8 cellular contexts compared by ENCODE assay signal in the genomic region with DNA sequence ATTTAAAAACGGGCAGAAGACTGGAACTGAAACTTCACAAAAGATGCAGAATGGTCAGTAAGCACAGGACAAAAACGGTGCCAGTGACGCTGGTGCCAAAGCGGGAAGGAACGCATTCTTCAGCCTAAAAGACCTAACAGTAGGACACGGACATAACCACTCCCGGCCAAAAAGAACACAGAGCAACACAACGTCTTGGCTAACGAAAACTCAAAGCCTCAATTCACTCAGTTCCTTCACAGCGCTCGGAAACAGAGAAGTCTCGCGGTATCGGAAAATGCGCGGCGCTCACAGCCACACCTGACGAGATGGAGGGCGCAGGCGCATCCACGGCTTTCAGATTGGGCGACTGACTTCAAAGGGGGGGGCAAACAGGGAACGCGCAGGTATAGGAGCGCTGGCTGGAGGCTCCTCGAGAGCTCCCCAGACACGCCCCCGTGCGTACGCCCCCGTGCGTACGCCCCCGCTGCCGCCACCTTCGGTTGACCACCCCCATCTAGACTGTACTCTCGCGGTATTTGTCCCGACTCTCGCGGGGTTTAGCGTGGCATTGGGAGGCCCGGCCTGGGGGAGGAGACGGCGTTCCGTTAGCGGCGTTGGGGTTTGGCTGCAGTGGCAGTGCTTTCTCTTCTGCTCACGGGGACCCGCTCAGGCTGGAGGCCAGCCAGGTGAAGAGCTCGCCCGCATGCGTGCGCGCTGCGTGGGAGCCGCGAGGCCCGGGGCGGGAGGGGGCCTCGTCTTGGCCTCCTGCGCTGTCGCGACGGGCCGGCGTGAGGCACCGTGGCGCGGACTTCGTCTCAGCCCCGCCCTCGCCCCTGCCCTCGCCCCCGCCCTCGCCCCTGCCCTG. TPM values are rescaled to one million over a fixed set of nuclear protein-coding genes. Genes with fewer than 3 reads are reported as not detected.
DNase-seq lines count a peak whose midpoint lies in the region; ATAC-seq, FAIRE-seq and TF ChIP-seq lines count a peak whose summit lies in the region.

A gene (plus strand): TSS at position 576 of the 847 bp plus-strand sequence. CDS start 321 bp downstream, outside the sequence.

- H3K9me3 ChIP-seq in adrenal gland (replicated peaks in 1 of 3) (no peaks in the 10 kb centered on the region), heart left ventricle (peaks cover 0 to 13% (median 2%) of the 10 kb centered on the region in 12 donors)

- peak within 1 kb of the TSS; percentile 96 for H3K27ac Mint-ChIP-seq in type B pancreatic cell

- peaks cover 0 to 2% of the 10 kb centered on the region in 2 donors for H3K36me3 ChIP-seq in adrenal gland (replicated peaks in 1 of 2)
- peaks cover 0 to 23% (median 6%) of the 10 kb centered on the region in 9 donors for H3K36me3 ChIP-seq in heart left ventricle

- intact Hi-C loops in adrenal gland (cut with DNase I) (loop anchor here (5.0 to 10.0 kb wide), 2 partner anchors 52 to 54 kb away; a partner anchor contains a TSS), heart left ventricle (cut with DNase I) (loop anchor here in 8 of 10 donors (1.0 to 10.0 kb wide), 4 partner anchors 10 to 144 kb away; a partner anchor contains a TSS)

- peak; percentile 82 for ATAC-seq in HG02852 (IDR thresholded peaks at IDR 0.05; ENCODE audit: unreplicated experiment)
- peak; percentile 94 to 96 (median 95) for ATAC-seq in heart left ventricle

- no peaks in the 10 kb centered on the region for H3K27me3 Mint-ChIP-seq in type B pancreatic cell

- H3K4me1 ChIP-seq in adrenal gland (replicated peaks in 1 of 2) = peaks cover 3 to 19% of the 10 kb centered on the region in 2 donors
- peaks cover 0 to 36% (median 25%) of the 10 kb centered on the region in 12 donors for H3K4me1 ChIP-seq in heart left ventricle

- DNase-seq in GM12892 (ENCODE audit: insufficient read length) (peak; percentile 79), NCI-H146 (lab: John Stamatoyannopoulos, UW) (peak; percentile 98), T-helper 1 cell (peak; percentile 98 to 100 (median 99)), adrenal gland (peak; percentile 97 to 100 (median 99)), heart left ventricle (peak; percentile 96 to 98 (median 97)), pons (ENCODE audit: low spot score) (peak; percentile 97), type B pancreatic cell (ENCODE audit: extremely low spot score, unreplicated experiment) (peak; percentile 99)

- peak; percentile 96 for FAIRE-seq in GM12892 (lab: Jason Lieb, UNC)

- peak within 1 kb of the TSS; percentile 98 for H3K4me3 Mint-ChIP-seq in type B pancreatic cell

- H3K9me3 Mint-ChIP-seq in type B pancreatic cell = no peaks in the 10 kb centered on the region

- peak within 1 kb of the TSS; percentile 95 to 98 (median 96) for H3K27ac ChIP-seq in adrenal gland
- H3K27ac ChIP-seq in heart left ventricle = peak within 1 kb of the TSS; percentile 95 to 100 (median 98)

- H3K4me1 Mint-ChIP-seq in type B pancreatic cell (ENCODE audit: unreplicated experiment) = peaks cover 15% of the 10 kb centered on the region

- TF ChIP-seq CTCF in adrenal gland (IDR thresholded peaks at IDR 0.05) (peak in 1 of 6 experiments; percentile 2), heart left ventricle (IDR thresholded peaks at IDR 0.05) (peak in 4 of 12 donors; percentile 12 to 35 (median 14)), type B pancreatic cell (conservative IDR thresholded peaks at IDR 0.05) (no peak)

- WGBS in adrenal gland, 4 donors = 0 to 1% (median 0%) methylated on average over 14 to 76 of the region's 76 CpGs
- WGBS in heart left ventricle, 4 donors = 0 to 1% (median 1%) methylated on average over 28 to 76 of the region's 76 CpGs

- TF ChIP-seq POLR2A in GM12892 (IDR thresholded peaks at IDR 0.05; ENCODE audit: low read depth, low read length) (peak; percentile 96), adrenal gland (IDR thresholded peaks at IDR 0.05) (peak; percentile 82 to 89), heart left ventricle (IDR thresholded peaks at IDR 0.05) (peak in 1 of 2 donors; percentile 90)

- H3K27me3 ChIP-seq in adrenal gland = no peaks in the 10 kb centered on the region
- H3K27me3 ChIP-seq in heart left ventricle = no peaks in the 10 kb centered on the region

- peaks cover 22% of the 10 kb centered on the region for H3K36me3 Mint-ChIP-seq in type B pancreatic cell

- peak within 1 kb of the TSS; percentile 43 to 87 (median 84) for H3K4me3 ChIP-seq in adrenal gland
- H3K4me3 ChIP-seq in heart left ventricle = peak within 1 kb of the TSS; percentile 74 to 97 (median 88)

RNA-seq across cellular contexts. Expression of the gene that starts here (rescaled TPM):
- 62.4 TPM for polyA plus RNA-seq in GM12892 (2012; ENCODE audit: missing spikeins)
- total RNA-seq in adrenal gland (100 to 1,000 TPM in 2 of 8 donors, 10 to 100 TPM in 6; 12.7 to 114 (median 49.4) TPM), heart left ventricle (10 to 100 TPM; 14.6 to 40.6 (median 20.9) TPM), type B pancreatic cell (ENCODE audit: low replicate concordance) (63.0 and 97.1 TPM in 2 replicates)
- polyA plus RNA-seq in adrenal gland (10 to 100 TPM; 34.3 to 64.7 (median 47.5) TPM), heart left ventricle (10 to 100 TPM; 10.7 to 31.3 TPM)

Comparison
In these comparisons a context has a peak if more than half of its experiments do, and no peak if none do; other contexts are left out.
1. Peak in every context shown above with its lines: DNase-seq, ATAC-seq, H3K4me3 ChIP-seq and H3K27ac ChIP-seq.